In genomic region chr4:185534850-185535761, GRCh38 we compare ENCODE assay signal across 8 cellular contexts. TPM values are rescaled to one million over a fixed set of nuclear protein-coding genes. Genes with fewer than 3 reads are reported as not detected.
DNase-seq lines count a peak whose midpoint lies in the region; ATAC-seq and TF ChIP-seq lines count a peak whose summit lies in the region.

TSS of gene PDLIM3 (minus strand) at chr4:185535507. CDS start at chr4:185535434, 73 bp downstream.

- peak within 1 kb of the TSS; percentile 97 for H3K9ac ChIP-seq in MM.1S (ENCODE audit: low read length)

- H3K36me3 ChIP-seq in MM.1S (replicated peaks; ENCODE audit: insufficient read depth, low read length) (no peaks in the 10 kb centered on the region), right atrium auricular region (no peaks in the 10 kb centered on the region)

- no peaks in the 10 kb centered on the region for H4K20me1 ChIP-seq in MM.1S (ENCODE audit: insufficient read depth, low read length)

- H3F3A ChIP-seq in MM.1S (ENCODE audit: insufficient read depth, low read length), result peaks cover 8% of the 10 kb centered on the region; the same call in 1 of the 2 replicates

- H3K79me2 ChIP-seq in MM.1S (ENCODE audit: low read length), result peaks cover 46% of the 10 kb centered on the region

- peak; percentile 42 to 70 for DNase-seq in NCI-H524 (lab: John Stamatoyannopoulos, UW)
- no peak for DNase-seq in NCI-H524 treated with DMSO at 0.1 percent for 48 hours (lab: John Stamatoyannopoulos, UW)
- peak; percentile 77 for DNase-seq in MM.1S
- peak; percentile 16 for DNase-seq in amniotic stem cell (lab: John Stamatoyannopoulos, UW)
- DNase-seq in right atrium auricular region (ENCODE audit: low spot score), result peak; percentile 84
- peak; percentile 93 for DNase-seq in posterior vena cava (ENCODE audit: low spot score)
- DNase-seq in erythroblast (lab: John Stamatoyannopoulos, UW), result no peak

- ATAC-seq in HG03432 (IDR thresholded peaks at IDR 0.05; ENCODE audit: unreplicated experiment), result no peak

- H3K27ac ChIP-seq in MM.1S (ENCODE audit: low read length) (peak within 1 kb of the TSS; percentile 60; the same call in 1 of the 2 replicates), right atrium auricular region (peak within 1 kb of the TSS; percentile 97 to 99)

- H3K27me3 ChIP-seq in MM.1S (replicated peaks; ENCODE audit: insufficient read depth, low read length) (no peaks in the 10 kb centered on the region), right atrium auricular region (no peaks in the 10 kb centered on the region)

- no peaks in the 10 kb centered on the region for H3K9me2 ChIP-seq in MM.1S (replicated peaks; ENCODE audit: insufficient read depth, low read length)

- TF ChIP-seq POLR2A in erythroblast (IDR thresholded peaks at IDR 0.05; ENCODE audit: low read length), result no peak

- H3K4me2 ChIP-seq in MM.1S (ENCODE audit: low read depth, low read length), result peak within 1 kb of the TSS; percentile 83

- intact Hi-C loops in posterior vena cava (cut with DNase I), result loop anchor here in 1 of 2 donors (5.0 kb wide), 1 partner anchor 37 kb away; no protein-coding TSS in a partner anchor

- H3K4me3 ChIP-seq in MM.1S (ENCODE audit: low read length), result peak within 1 kb of the TSS; percentile 89
- peak within 1 kb of the TSS; percentile 83 to 90 for H3K4me3 ChIP-seq in right atrium auricular region

- peak within 1 kb of the TSS; percentile 22 for H2AFZ ChIP-seq in MM.1S (ENCODE audit: low read length)

- no peaks in the 10 kb centered on the region for H3K9me3 ChIP-seq in MM.1S (replicated peaks; ENCODE audit: insufficient read depth, low read length)
- H3K9me3 ChIP-seq in right atrium auricular region, result no peaks in the 10 kb centered on the region

- H3K4me1 ChIP-seq in MM.1S (ENCODE audit: low read length), result peaks cover 15% of the 10 kb centered on the region
- peaks cover 0 to 17% of the 10 kb centered on the region in 2 donors for H3K4me1 ChIP-seq in right atrium auricular region

- TF ChIP-seq CTCF in MM.1S (IDR thresholded peaks at IDR 0.05; ENCODE audit: low read length), result no peak
- peak in 1 of 2 donors; percentile 18 for TF ChIP-seq CTCF in right atrium auricular region (IDR thresholded peaks at IDR 0.05)

RNA-seq across cellular contexts. Expression of gene PDLIM3, which starts in this region (rescaled TPM):
- total RNA-seq in right atrium auricular region, result 100 to 1,000 TPM; 476 to 783 TPM
- 100 to 1,000 TPM; 447 to 540 TPM for total RNA-seq in posterior vena cava

Comparison
In these comparisons a context has a peak if more than half of its experiments do, and no peak if none do; other contexts are left out.
1. DNase-seq: peak in NCI-H524 (2 of 2), MM.1S (single experiment), amniotic stem cell (single experiment), right atrium auricular region (single experiment) and posterior vena cava (single experiment); none in NCI-H524 treated with DMSO at 0.1 percent for 48 hours (single experiment) and erythroblast (0 of 2).